In the genomic region with DNA sequence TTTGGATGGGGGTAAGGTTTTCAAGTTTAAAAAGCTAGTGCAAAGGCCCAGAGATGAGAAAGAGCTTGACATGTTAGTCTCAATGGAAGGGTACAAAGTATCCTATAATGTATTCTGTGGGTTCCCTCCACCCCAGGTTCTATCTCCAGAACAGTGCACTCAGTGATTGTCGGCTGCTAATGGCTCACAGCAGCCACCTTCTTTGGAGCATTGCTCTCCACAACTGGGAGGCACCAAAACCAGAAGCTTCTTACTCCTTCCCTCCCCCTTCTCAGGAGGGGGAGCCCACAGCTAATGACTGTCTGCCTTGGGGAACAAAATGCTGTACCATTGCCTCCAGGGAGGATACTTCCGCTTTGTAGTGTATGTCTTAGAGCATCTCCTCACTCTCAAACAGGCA, we compare ENCODE assay signal across 12 cellular contexts.
DNase-seq lines count a peak whose midpoint lies in the region; ATAC-seq lines count a peak whose summit lies in the region.
"Had no signal": no experiment of that assay in that cellular context is flagged by ENCODE, and none has a peak within 500 bp of the region (broad histone marks: within the 10 kb centered on the region; RNA-seq: fewer than 3 reads in every experiment).

No MANE protein-coding gene starts in this region.

- H3K27me3 Mint-ChIP-seq in activated T-cell treated with anti-CD3 and anti-CD28 coated beads, Interleukin-2, amount 50 U/mL, for 72 hours (ENCODE audit: low read depth) = peaks cover 38% of the 10 kb centered on the region
- H3K27me3 Mint-ChIP-seq: CD4-positive, CD25-positive, alpha-beta regulatory T cell had no signal

- peak overlapping the region in 1 of 2 donors; percentile 14 for H3K4me3 Mint-ChIP-seq in activated T-cell treated with anti-CD3 and anti-CD28 coated beads, Interleukin-2, amount 50 U/mL, for 72 hours
- H3K4me3 Mint-ChIP-seq: CD4-positive, CD25-positive, alpha-beta regulatory T cell had no signal

- H3K36me3 Mint-ChIP-seq in activated T-cell treated with anti-CD3 and anti-CD28 coated beads, Interleukin-2, amount 50 U/mL, for 72 hours (ENCODE audit: insufficient read depth in 2 of 2) = peaks cover 0 to 3% of the 10 kb centered on the region in 2 donors
- H3K36me3 Mint-ChIP-seq: CD4-positive, CD25-positive, alpha-beta regulatory T cell had no signal

- peaks cover 3 to 4% of the 10 kb centered on the region in 2 donors for H3K9me3 Mint-ChIP-seq in activated T-cell treated with anti-CD3 and anti-CD28 coated beads, Interleukin-2, amount 50 U/mL, for 72 hours

- H3K27ac Mint-ChIP-seq in activated T-cell treated with anti-CD3 and anti-CD28 coated beads, Interleukin-2, amount 50 U/mL, for 72 hours = no peak overlapping the region
- H3K27ac Mint-ChIP-seq: CD4-positive, CD25-positive, alpha-beta regulatory T cell had no signal

- H3K4me1 Mint-ChIP-seq in activated T-cell treated with anti-CD3 and anti-CD28 coated beads, Interleukin-2, amount 50 U/mL, for 72 hours (ENCODE audit: low read depth) = peaks cover 30% of the 10 kb centered on the region
- H3K4me1 Mint-ChIP-seq: CD4-positive, CD25-positive, alpha-beta regulatory T cell had no signal

- DNase-seq in activated T-cell treated with anti-CD3 and anti-CD28 coated beads, Interleukin-2, amount 50 U/mL, for 72 hours = peak; percentile 4 to 12
- no peak for DNase-seq in cortex of kidney (lab: John Stamatoyannopoulos, UW)
- DNase-seq: dorsolateral prefrontal cortex, NCI-H1694 treated with DMSO at 0.1 percent for 48 hours, NCI-H524 treated with DMSO at 0.1 percent for 48 hours, T1000 had no signal

- ATAC-seq in GM18870 (IDR thresholded peaks at IDR 0.05; ENCODE audit: unreplicated experiment) = peak; percentile 15
- peak; percentile 37 for ATAC-seq in GM21367 (IDR thresholded peaks at IDR 0.05; ENCODE audit: unreplicated experiment)
- ATAC-seq in HG03064 (IDR thresholded peaks at IDR 0.05; ENCODE audit: low read depth, unreplicated experiment) = peak; percentile 19
- peak; percentile 17 to 19 for ATAC-seq in activated T-cell treated with anti-CD3 and anti-CD28 coated beads, Interleukin-2, amount 50 U/mL, for 72 hours (replicated peaks in 1 of 2)
- no peak for ATAC-seq in GM19467 (IDR thresholded peaks at IDR 0.05; ENCODE audit: unreplicated experiment)
- ATAC-seq in HG02623 (IDR thresholded peaks at IDR 0.05; ENCODE audit: unreplicated experiment) = no peak

Comparison
In these comparisons a context has a peak if more than half of its experiments do, and no peak if none do; other contexts are left out.
1. ATAC-seq: peak in GM18870 (single experiment), GM21367 (single experiment), HG03064 (single experiment) and activated T-cell treated with anti-CD3 and anti-CD28 coated beads, Interleukin-2, amount 50 U/mL, for 72 hours (2 of 2); none in GM19467 (single experiment) and HG02623 (single experiment).